Comparison of ENCODE assay signal across 16 cellular contexts in the genomic region with DNA sequence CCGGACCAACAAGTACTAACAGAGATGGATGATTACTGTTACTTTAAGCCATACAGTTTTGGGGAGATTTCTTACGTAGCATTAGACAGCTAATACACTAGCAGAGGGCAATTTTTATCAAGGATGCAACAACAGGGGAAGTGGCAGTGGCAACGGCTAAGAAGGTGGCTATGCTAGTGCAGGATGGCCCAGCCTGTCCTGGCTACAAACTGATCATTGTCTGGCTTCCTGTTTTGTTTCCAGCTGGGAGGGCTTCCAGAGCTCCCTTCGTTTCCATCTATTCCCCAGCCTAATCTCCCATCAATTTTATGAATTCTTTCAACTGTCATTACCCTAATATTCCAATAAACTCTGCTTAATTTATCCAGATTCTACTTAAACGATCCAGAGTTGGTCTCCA. TPM values are rescaled to one million over a fixed set of nuclear protein-coding genes. Genes with fewer than 3 reads are reported as not detected.
DNase-seq lines count a peak whose midpoint lies in the region; ATAC-seq lines count a peak whose summit lies in the region.
"Had no signal": no experiment of that assay in that cellular context is flagged by ENCODE, and none has a peak within 500 bp of the region (broad histone marks: within the 10 kb centered on the region; RNA-seq: fewer than 3 reads in every experiment).

No MANE protein-coding gene starts in this region.

- ATAC-seq in activated T-cell treated with anti-CD3 and anti-CD28 coated beads, Interleukin-2, amount 50 U/mL, for 72 hours (replicated peaks in 1 of 2) = no peak
- ATAC-seq in activated T-cell treated with anti-CD3 and anti-CD28 coated beads, Interleukin-2, amount 50 U/mL, for 4 hours = no peak
- ATAC-seq in T-helper 17 cell (no peak), memory B cell (ENCODE audit: low read depth) (no peak), HG02870 (IDR thresholded peaks at IDR 0.05; ENCODE audit: unreplicated experiment) (no peak), HG02981 (IDR thresholded peaks at IDR 0.05; ENCODE audit: unreplicated experiment) (no peak)
- ATAC-seq in activated naive CD4-positive, alpha-beta T cell treated with anti-CD3 and anti-CD28 coated beads, Interleukin-2, amount 50 U/mL, for 72 hours = no peak

- H3K4me3 Mint-ChIP-seq in activated T-cell treated with anti-CD3 and anti-CD28 coated beads, Interleukin-2, amount 50 U/mL, for 72 hours = no peak overlapping the region
- H3K4me3 Mint-ChIP-seq in activated T-cell treated with anti-CD3 and anti-CD28 coated beads, Interleukin-2, amount 50 U/mL, for 4 hours = no peak overlapping the region
- no peak overlapping the region for H3K4me3 Mint-ChIP-seq in T-helper 17 cell
- H3K4me3 Mint-ChIP-seq in memory B cell = no peak overlapping the region
- H3K4me3 Mint-ChIP-seq: CD4-positive, CD25-positive, alpha-beta regulatory T cell had no signal

- H3K36me3 Mint-ChIP-seq in activated T-cell treated with anti-CD3 and anti-CD28 coated beads, Interleukin-2, amount 50 U/mL, for 72 hours (ENCODE audit: insufficient read depth in 2 of 2) = peaks cover 0 to 30% of the 10 kb centered on the region in 2 donors
- peaks cover 53% of the 10 kb centered on the region for H3K36me3 Mint-ChIP-seq in activated T-cell treated with anti-CD3 and anti-CD28 coated beads, Interleukin-2, amount 50 U/mL, for 4 hours (ENCODE audit: insufficient read depth)
- peaks cover 10% of the 10 kb centered on the region for H3K36me3 Mint-ChIP-seq in T-helper 17 cell (ENCODE audit: low read depth)
- H3K36me3 Mint-ChIP-seq in activated naive CD4-positive, alpha-beta T cell treated with anti-CD3 and anti-CD28 coated beads, Interleukin-2, amount 50 U/mL, for 72 hours = peaks cover 8 to 17% of the 10 kb centered on the region in 2 donors
- H3K36me3 Mint-ChIP-seq in memory B cell = peaks cover 47% of the 10 kb centered on the region

- H3K27ac Mint-ChIP-seq in activated T-cell treated with anti-CD3 and anti-CD28 coated beads, Interleukin-2, amount 50 U/mL, for 72 hours = peak overlapping the region; percentile 14
- H3K27ac Mint-ChIP-seq in T-helper 17 cell = peak overlapping the region; percentile 62
- peak overlapping the region; percentile 25 to 83 for H3K27ac Mint-ChIP-seq in activated naive CD4-positive, alpha-beta T cell treated with anti-CD3 and anti-CD28 coated beads, Interleukin-2, amount 50 U/mL, for 72 hours
- peak overlapping the region; percentile 0 for H3K27ac Mint-ChIP-seq in memory B cell

- no peaks in the 10 kb centered on the region for H3K9me3 ChIP-seq in T-helper 17 cell (ENCODE audit: control insufficient read depth, low read length, poor library complexity, severe bottlenecking)

- no peaks in the 10 kb centered on the region for H3K9me3 Mint-ChIP-seq in activated T-cell treated with anti-CD3 and anti-CD28 coated beads, Interleukin-2, amount 50 U/mL, for 72 hours
- H3K9me3 Mint-ChIP-seq in activated T-cell treated with anti-CD3 and anti-CD28 coated beads, Interleukin-2, amount 50 U/mL, for 4 hours = no peaks in the 10 kb centered on the region
- H3K9me3 Mint-ChIP-seq in activated naive CD4-positive, alpha-beta T cell treated with anti-CD3 and anti-CD28 coated beads, Interleukin-2, amount 50 U/mL, for 72 hours = no peaks in the 10 kb centered on the region
- H3K9me3 Mint-ChIP-seq in memory B cell = no peaks in the 10 kb centered on the region

- no peak for DNase-seq in activated T-cell treated with anti-CD3 and anti-CD28 coated beads, Interleukin-2, amount 50 U/mL, for 72 hours
- DNase-seq in activated T-cell treated with anti-CD3 and anti-CD28 coated beads, Interleukin-2, amount 50 U/mL, for 4 hours = no peak
- DNase-seq in T-helper 17 cell = no peak
- DNase-seq in activated naive CD4-positive, alpha-beta T cell treated with anti-CD3 and anti-CD28 coated beads, Interleukin-2, amount 50 U/mL, for 72 hours (ENCODE audit: low spot score in 2 of 2) = no peak
- no peak for DNase-seq in memory B cell (ENCODE audit: low spot score in 2 of 2)
- DNase-seq: Calu3; CD4-positive, CD25-positive, alpha-beta regulatory T cell; H7; NCI-H1092; NCI-H146; NCI-H2081; NCI-H510A; NCI-H774; RPMI8226 had no signal

- peaks cover 11% of the 10 kb centered on the region for H3K4me1 Mint-ChIP-seq in activated T-cell treated with anti-CD3 and anti-CD28 coated beads, Interleukin-2, amount 50 U/mL, for 72 hours (ENCODE audit: low read depth)
- H3K4me1 Mint-ChIP-seq in activated T-cell treated with anti-CD3 and anti-CD28 coated beads, Interleukin-2, amount 50 U/mL, for 4 hours (ENCODE audit: low read depth) = peaks cover 13% of the 10 kb centered on the region
- H3K4me1 Mint-ChIP-seq in T-helper 17 cell (peaks cover 9% of the 10 kb centered on the region), memory B cell (peaks cover 7% of the 10 kb centered on the region)

- H3K27me3 Mint-ChIP-seq in activated T-cell treated with anti-CD3 and anti-CD28 coated beads, Interleukin-2, amount 50 U/mL, for 72 hours (ENCODE audit: low read depth) = no peaks in the 10 kb centered on the region
- no peaks in the 10 kb centered on the region for H3K27me3 Mint-ChIP-seq in activated T-cell treated with anti-CD3 and anti-CD28 coated beads, Interleukin-2, amount 50 U/mL, for 4 hours (ENCODE audit: low read depth)
- H3K27me3 Mint-ChIP-seq in T-helper 17 cell = no peaks in the 10 kb centered on the region
- no peaks in the 10 kb centered on the region for H3K27me3 Mint-ChIP-seq in memory B cell
- H3K27me3 Mint-ChIP-seq: CD4-positive, CD25-positive, alpha-beta regulatory T cell had no signal

RNA-seq across cellular contexts. Expression of gene PLA2G4F, which starts 16.0 kb away (rescaled TPM):
- under 1 TPM in 1 of 2 donors, not detected in 1; 0.07 TPM for total RNA-seq in activated T-cell treated with anti-CD3 and anti-CD28 coated beads, Interleukin-2, amount 50 U/mL, for 72 hours
- total RNA-seq in activated T-cell treated with anti-CD3 and anti-CD28 coated beads, Interleukin-2, amount 50 U/mL, for 4 hours = under 1 TPM in 1 of 3 donors, not detected in 2; 0.30 TPM
- not detected for total RNA-seq in T-helper 17 cell
- total RNA-seq in activated naive CD4-positive, alpha-beta T cell treated with anti-CD3 and anti-CD28 coated beads, Interleukin-2, amount 50 U/mL, for 72 hours = not detected
- total RNA-seq: CD4-positive, CD25-positive, alpha-beta regulatory T cell; H7 had no signal

RNA-seq across cellular contexts. Expression of gene VPS39, which starts 35.6 kb away (rescaled TPM):
- 10 to 100 TPM; 79.8 to 95.3 TPM for total RNA-seq in activated T-cell treated with anti-CD3 and anti-CD28 coated beads, Interleukin-2, amount 50 U/mL, for 72 hours
- 10 to 100 TPM; 37.2 to 45.6 (median 41.6) TPM for total RNA-seq in activated T-cell treated with anti-CD3 and anti-CD28 coated beads, Interleukin-2, amount 50 U/mL, for 4 hours
- total RNA-seq in T-helper 17 cell = 10 to 100 TPM; 84.9 to 93.1 TPM
- 10 to 100 TPM; 55.2 to 90.7 TPM for total RNA-seq in activated naive CD4-positive, alpha-beta T cell treated with anti-CD3 and anti-CD28 coated beads, Interleukin-2, amount 50 U/mL, for 72 hours

Comparison
In these comparisons a context has a peak if more than half of its experiments do, and no peak if none do; other contexts are left out.
1. H3K27ac Mint-ChIP-seq: peak in every context shown above with its lines; median percentile 62 in T-helper 17 cell; 54 in activated naive CD4-positive, alpha-beta T cell treated with anti-CD3 and anti-CD28 coated beads, Interleukin-2, amount 50 U/mL, for 72 hours; 14 in activated T-cell treated with anti-CD3 and anti-CD28 coated beads, Interleukin-2, amount 50 U/mL, for 72 hours; 0 in memory B cell.